18 cellular contexts compared by ENCODE assay signal in the genomic region with DNA sequence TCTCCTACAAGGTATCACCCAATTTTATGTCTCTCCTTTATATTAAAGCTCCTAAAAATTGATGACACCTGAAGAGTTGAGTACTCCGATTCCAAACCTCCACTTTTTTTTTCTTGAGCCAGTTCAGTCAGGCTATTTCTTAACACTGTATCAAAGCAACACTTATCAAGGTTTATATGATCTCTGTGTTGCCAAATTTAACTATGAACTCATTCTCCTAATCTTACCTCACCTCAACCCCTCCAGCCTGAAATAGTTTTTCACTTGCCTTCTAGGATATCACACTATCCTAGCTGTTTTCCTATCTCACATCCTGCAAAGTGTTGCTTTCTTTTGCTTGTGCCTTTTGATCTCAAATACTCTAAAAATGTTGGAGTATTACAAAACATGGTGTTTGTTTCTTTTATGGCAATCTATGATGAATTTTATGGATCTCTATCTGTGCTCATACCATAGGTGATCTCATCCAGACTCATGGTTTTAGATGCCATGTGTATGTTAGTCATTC.
DNase-seq lines count a peak whose midpoint lies in the region; ATAC-seq, FAIRE-seq and TF ChIP-seq lines count a peak whose summit lies in the region.
"Had no signal": no experiment of that assay in that cellular context is flagged by ENCODE, and none has a peak within 500 bp of the region (broad histone marks: within the 10 kb centered on the region; RNA-seq: fewer than 3 reads in every experiment).

No MANE protein-coding gene starts in this region.

- no peaks in the 10 kb centered on the region for H3K4me1 Mint-ChIP-seq in astrocyte (ENCODE audit: low read depth, unreplicated experiment)
- H3K4me1 Mint-ChIP-seq: H9 had no signal

- no peak overlapping the region for H3K4me3 Mint-ChIP-seq in astrocyte (ENCODE audit: unreplicated experiment)
- H3K4me3 Mint-ChIP-seq: CD4-positive, alpha-beta T cell; H9 had no signal

- H3K79me2 ChIP-seq in astrocyte (ENCODE audit: insufficient read depth, low read length): no peaks in the 10 kb centered on the region

- no peak for ATAC-seq in left cardiac atrium
- ATAC-seq in pancreas: no peak
- ATAC-seq in GM21737 (IDR thresholded peaks at IDR 0.05; ENCODE audit: unreplicated experiment): no peak
- no peak for ATAC-seq in GM18868 (IDR thresholded peaks at IDR 0.05; ENCODE audit: unreplicated experiment)
- no peak for ATAC-seq in upper lobe of left lung (ENCODE audit: low FRiP score in 2 of 2)
- ATAC-seq: A549 had no signal

- peak; percentile 86 for FAIRE-seq in astrocyte (lab: Jason Lieb, UNC)
- peak; percentile 65 for FAIRE-seq in pancreas (lab: Jason Lieb, UNC)
- FAIRE-seq: A549, H1 had no signal

- no peak overlapping the region for H2AFZ ChIP-seq in astrocyte (ENCODE audit: low read depth, low read length)

- intact Hi-C loops in left cardiac atrium (cut with DNase I): no loop called here
- intact Hi-C loops in pancreas (cut with DNase I): no loop called here

- TF ChIP-seq EP300 in upper lobe of left lung (IDR thresholded peaks at IDR 0.05): no peak

- no peaks in the 10 kb centered on the region for H4K20me1 ChIP-seq in astrocyte (ENCODE audit: insufficient read depth, low read length)

- H3K9ac ChIP-seq in astrocyte (ENCODE audit: low read length): no peak overlapping the region

- no peaks in the 10 kb centered on the region for H3K27me3 Mint-ChIP-seq in astrocyte (ENCODE audit: low read depth, unreplicated experiment)
- H3K27me3 Mint-ChIP-seq: CD4-positive, alpha-beta T cell had no signal

- no peaks in the 10 kb centered on the region for H3K9me3 Mint-ChIP-seq in astrocyte (ENCODE audit: unreplicated experiment)
- H3K9me3 Mint-ChIP-seq: CD4-positive, alpha-beta T cell had no signal

- H3K27ac ChIP-seq in cardiac muscle cell: peak overlapping the region; percentile 38
- H3K27ac ChIP-seq in astrocyte (ENCODE audit: low read depth, low read length): no peak overlapping the region
- H3K27ac ChIP-seq in pancreas: no peak overlapping the region
- H3K27ac ChIP-seq in upper lobe of left lung: no peak overlapping the region
- H3K27ac ChIP-seq: 22Rv1, A549, C4-2B had no signal

- H3K36me3 ChIP-seq in cardiac muscle cell (no peaks in the 10 kb centered on the region), astrocyte (ENCODE audit: insufficient read depth, low read length) (no peaks in the 10 kb centered on the region), pancreas (no peaks in the 10 kb centered on the region), upper lobe of left lung (no peaks in the 10 kb centered on the region)

- H3K4me1 ChIP-seq in cardiac muscle cell (ENCODE audit: low read depth) (peaks cover 9% of the 10 kb centered on the region), astrocyte (ENCODE audit: insufficient read depth, low read length) (no peaks in the 10 kb centered on the region), pancreas (peaks cover 0 to 3% (median 0%) of the 10 kb centered on the region in 3 donors), upper lobe of left lung (no peaks in the 10 kb centered on the region)
- H3K4me1 ChIP-seq: A549 had no signal

- H3K4me2 ChIP-seq in astrocyte (ENCODE audit: low read length): no peak overlapping the region
- H3K4me2 ChIP-seq: A549 had no signal

- no peaks in the 10 kb centered on the region for H3K27me3 ChIP-seq in cardiac muscle cell
- H3K27me3 ChIP-seq in astrocyte (ENCODE audit: insufficient read depth, low read length): no peaks in the 10 kb centered on the region
- H3K27me3 ChIP-seq in pancreas: no peaks in the 10 kb centered on the region
- no peaks in the 10 kb centered on the region for H3K27me3 ChIP-seq in upper lobe of left lung

- TF ChIP-seq CTCF in cardiac muscle cell (IDR thresholded peaks at IDR 0.05; ENCODE audit: low read depth, low read length): no peak
- no peak for TF ChIP-seq CTCF in astrocyte (IDR thresholded peaks at IDR 0.05; ENCODE audit: insufficient read depth, low read depth, low read length)
- TF ChIP-seq CTCF in pancreas (IDR thresholded peaks at IDR 0.05): no peak
- TF ChIP-seq CTCF in upper lobe of left lung (IDR thresholded peaks at IDR 0.05): no peak

- TF ChIP-seq POLR2A in upper lobe of left lung (IDR thresholded peaks at IDR 0.05): no peak

- DNase-seq in cardiac muscle cell (ENCODE audit: low read depth in 1 of 2, low spot score in 1 of 2): peak in 1 of 2 donors; percentile 39
- DNase-seq in left cardiac atrium: no peak
- no peak for DNase-seq in astrocyte (ENCODE audit: low read depth)
- no peak for DNase-seq in pancreas
- DNase-seq in upper lobe of left lung: no peak
- DNase-seq in NOMO-1 (lab: John Stamatoyannopoulos, UW; ENCODE audit: unreplicated experiment in 2 of 2): no peak
- DNase-seq: AML-193; CD4-positive, alpha-beta T cell; DMS153; DMS79; GF-D8; H9 had no signal

- H3K9me3 ChIP-seq in cardiac muscle cell (ENCODE audit: low read depth) (no peaks in the 10 kb centered on the region), astrocyte (ENCODE audit: insufficient read depth, low read depth, low read length) (no peaks in the 10 kb centered on the region), pancreas (no peaks in the 10 kb centered on the region), upper lobe of left lung (no peaks in the 10 kb centered on the region)
- H3K9me3 ChIP-seq: A549 had no signal

- no peaks in the 10 kb centered on the region for H3K36me3 Mint-ChIP-seq in astrocyte (ENCODE audit: low read depth, unreplicated experiment)

- H3K4me3 ChIP-seq in cardiac muscle cell: no peak overlapping the region
- no peak overlapping the region for H3K4me3 ChIP-seq in astrocyte (ENCODE audit: insufficient read depth, low read depth, low read length)
- no peak overlapping the region for H3K4me3 ChIP-seq in pancreas
- H3K4me3 ChIP-seq in upper lobe of left lung: no peak overlapping the region
- H3K4me3 ChIP-seq: A549 had no signal

- 76 to 78% methylated on average over 1 of the region's 1 CpG for WGBS in pancreas, 2 donors
- WGBS in upper lobe of left lung, 2 donors: 76 to 82% methylated on average over 1 of the region's 1 CpG

- no peak overlapping the region for H3K27ac Mint-ChIP-seq in astrocyte (ENCODE audit: unreplicated experiment)
- H3K27ac Mint-ChIP-seq: CD4-positive, alpha-beta T cell; H9 had no signal
